In genomic region chr5:145062280-145062679, GRCh38 we compare ENCODE assay signal across 22 cellular contexts.
DNase-seq lines count a peak whose midpoint lies in the region; ATAC-seq, FAIRE-seq and TF ChIP-seq lines count a peak whose summit lies in the region.
"Had no signal": no experiment of that assay in that cellular context is flagged by ENCODE, and none has a peak within 500 bp of the region (broad histone marks: within the 10 kb centered on the region; RNA-seq: fewer than 3 reads in every experiment).

No MANE protein-coding gene starts in this region.

- no peak overlapping the region for H2AFZ ChIP-seq in HepG2 (ENCODE audit: low read length)

- H3K9me3 ChIP-seq in HepG2 (ENCODE audit: low read length) = no peaks in the 10 kb centered on the region
- no peaks in the 10 kb centered on the region for H3K9me3 ChIP-seq in right lobe of liver
- H3K9me3 ChIP-seq in small intestine (ENCODE audit: control insufficient read depth, low read depth) = no peaks in the 10 kb centered on the region
- H3K9me3 ChIP-seq: esophagus squamous epithelium, upper lobe of right lung had no signal

- CTCF ChIA-PET in HepG2 (lab: Yijun Ruan, JAX; ENCODE audit: low intra/inter-chr PET ratio, low total read pairs) = no interaction called here

- H3K27me3 ChIP-seq in HepG2 (ENCODE audit: control insufficient read depth in 1 of 2, insufficient read depth in 2 of 2, low read length in 2 of 2) = no peaks in the 10 kb centered on the region
- no peaks in the 10 kb centered on the region for H3K27me3 ChIP-seq in right lobe of liver
- H3K27me3 ChIP-seq in brain microvascular endothelial cell (replicated peaks) = no peaks in the 10 kb centered on the region
- no peaks in the 10 kb centered on the region for H3K27me3 ChIP-seq in small intestine (ENCODE audit: control insufficient read depth in 2 of 2, insufficient read depth in 2 of 2, low read length in 2 of 2)
- H3K27me3 ChIP-seq: esophagus squamous epithelium, upper lobe of right lung had no signal

- 54% methylated on average over 4 of the region's 4 CpGs for WGBS in HepG2 (ENCODE audit: low lambda C conversion rate)
- WGBS in right lobe of liver (ENCODE audit: insufficient coverage, low coverage, low lambda C conversion rate, missing lambda C conversion rate) = 52% methylated on average over 4 of the region's 4 CpGs
- 83 to 89% (median 88%) methylated on average over 4 of the region's 4 CpGs for WGBS in small intestine, 3 donors

- in situ Hi-C loops in HepG2 (cut with HindIII; ENCODE audit: extremely low pct_ligation_motif_present, low pct_unique_long_range_greater_than_20kb) (no loop called here), brain microvascular endothelial cell (cut with HindIII; ENCODE audit: low pct_ligation_motif_present, low sequenced_read_pairs) (no loop called here)

- TF ChIP-seq EP300 in HepG2 (IDR thresholded peaks at IDR 0.05; ENCODE audit: low read depth in 2 of 2, low read length in 2 of 2) (no peak), HepG2 (CRISPR knock-in tag; IDR thresholded peaks at IDR 0.05; ENCODE audit: borderline replicate concordance) (no peak)

- H3K9ac ChIP-seq in HepG2 (ENCODE audit: insufficient read depth, low read depth, low read length) = no peak overlapping the region

- TF ChIP-seq CTCF in HepG2 (CRISPR knock-in tag; IDR thresholded peaks at IDR 0.05) = no peak
- no peak for TF ChIP-seq CTCF in right lobe of liver (IDR thresholded peaks at IDR 0.05)
- TF ChIP-seq CTCF in brain microvascular endothelial cell (IDR thresholded peaks at IDR 0.05; ENCODE audit: low read depth, low read length, missing control alignments) = no peak

- H3K27ac ChIP-seq in HepG2 (ENCODE audit: extremely low read length, insufficient read depth, low read length) = no peak overlapping the region
- no peak overlapping the region for H3K27ac ChIP-seq in right lobe of liver
- H3K27ac ChIP-seq in brain microvascular endothelial cell = no peak overlapping the region
- H3K27ac ChIP-seq in small intestine (ENCODE audit: low read depth in 1 of 2, low read length in 1 of 2) = no peak overlapping the region
- H3K27ac ChIP-seq: esophagus squamous epithelium, upper lobe of right lung had no signal

- ATAC-seq in HepG2 (no peak), right lobe of liver (no peak), GM21619 (IDR thresholded peaks at IDR 0.05; ENCODE audit: unreplicated experiment) (no peak)
- ATAC-seq: activated CD8-positive, alpha-beta memory T cell treated with anti-CD3 and anti-CD28 coated beads, Interleukin-2, amount 10 ng/mL, durations not matched to agents 7 days and 5 days; upper lobe of right lung had no signal

- FAIRE-seq in HepG2 (lab: Jason Lieb, UNC) (no peak), small intestine (lab: Jason Lieb, UNC) (no peak)
- FAIRE-seq: GM12892, islet of Langerhans had no signal

- H3K4me3 ChIP-seq in HepG2 (replicated peaks in 1 of 3; ENCODE audit: insufficient read depth in 1 of 3, low read depth in 2 of 3, low read length in 3 of 3) (no peak overlapping the region), right lobe of liver (no peak overlapping the region), brain microvascular endothelial cell (ENCODE audit: low read depth, low read length) (no peak overlapping the region), small intestine (ENCODE audit: low read depth in 1 of 2, low read length in 2 of 2) (no peak overlapping the region)
- H3K4me3 ChIP-seq: esophagus squamous epithelium, upper lobe of right lung had no signal

- POLR2A ChIA-PET in HepG2 (lab: Yijun Ruan, JAX) = no interaction called here

- no peaks in the 10 kb centered on the region for H3K79me2 ChIP-seq in HepG2 (ENCODE audit: insufficient read depth, low read length)

- DNase-seq in HepG2 (ENCODE audit: low spot score) (no peak), right lobe of liver (no peak), brain microvascular endothelial cell (peak; percentile 43), kidney tubule cell (ENCODE audit: low spot score) (peak; percentile 89), small intestine (no peak), NCI-H2029 (lab: John Stamatoyannopoulos, UW) (no peak), C1 segment of cervical spinal cord (lab: John Stamatoyannopoulos, UW) (no peak)
- DNase-seq: 8988T; activated CD4-positive, alpha-beta T cell treated with anti-CD3 and anti-CD28 coated beads for 48 hours; activated CD8-positive, alpha-beta memory T cell treated with anti-CD3 and anti-CD28 coated beads, Interleukin-2, amount 10 ng/mL, durations not matched to agents 7 days and 5 days; DMS 273 treated with DMSO at 0.1 percent for 48 hours; esophagus squamous epithelium; head of caudate nucleus; mammary epithelial cell; MV-4-11; naive B cell; NCI-H2081; NK-92 treated with Interleukin-12 subunit alpha and Interleukin-12 subunit beta, amount 100 ng/mL, for 24 hours; upper lobe of right lung had no signal

- TF ChIP-seq RAD21 in HepG2 (CRISPR knock-in tag; IDR thresholded peaks at IDR 0.05) = no peak

- no TSS peak for BruUV-seq in HepG2 (replicated peaks; lab: Mats Ljungman, UMichigan)

- H3K36me3 ChIP-seq in HepG2 (replicated peaks in 1 of 2; ENCODE audit: control insufficient read depth in 1 of 2, insufficient read depth in 2 of 2, low read length in 2 of 2) (no peaks in the 10 kb centered on the region), right lobe of liver (no peaks in the 10 kb centered on the region), brain microvascular endothelial cell (replicated peaks) (no peaks in the 10 kb centered on the region), small intestine (ENCODE audit: control insufficient read depth in 2 of 2, insufficient read depth in 2 of 2, low read length in 2 of 2) (no peaks in the 10 kb centered on the region)
- H3K36me3 ChIP-seq: esophagus squamous epithelium, upper lobe of right lung had no signal

- TF ChIP-seq POLR2A in HepG2 (IDR thresholded peaks at IDR 0.05; ENCODE audit: insufficient read depth in 1 of 2, low read depth in 2 of 2, low read length in 2 of 2) = no peak
- TF ChIP-seq POLR2A in right lobe of liver (IDR thresholded peaks at IDR 0.05) = no peak

- H4K20me1 ChIP-seq in HepG2 (ENCODE audit: insufficient read depth, low read length) = no peaks in the 10 kb centered on the region

- intact Hi-C loops in HepG2 (cut with micrococcal nuclease; ENCODE audit: unreplicated experiment) = no loop called here
- intact Hi-C loops in right lobe of liver (cut with DNase I) = no loop called here

- no peak overlapping the region for H3K4me2 ChIP-seq in HepG2 (ENCODE audit: low read depth, low read length)

- H3K4me1 ChIP-seq in HepG2 (ENCODE audit: insufficient read depth, low read length) (peaks cover 8% of the 10 kb centered on the region; the same call in 1 of the 2 replicates), right lobe of liver (no peaks in the 10 kb centered on the region), small intestine (ENCODE audit: control insufficient read depth in 2 of 2, insufficient read depth in 1 of 2, low read depth in 1 of 2, low read length in 1 of 2) (no peaks in the 10 kb centered on the region)
- H3K4me1 ChIP-seq: esophagus squamous epithelium, upper lobe of right lung had no signal

TF ChIP-seq in HepG2, 621 proteins besides CTCF, POLR2A, EP300 and RAD21:
- TF ChIP-seq SIX4 (CRISPR knock-in tag; IDR thresholded peaks at IDR 0.05) = no peak
- TF ChIP-seq ATF7 (IDR thresholded peaks at IDR 0.05) = peak; percentile 77
- no peak for TF ChIP-seq ATF7 (CRISPR knock-in tag; IDR thresholded peaks at IDR 0.05)

Comparison
In these comparisons a context has a peak if more than half of its experiments do, and no peak if none do; other contexts are left out.
1. DNase-seq: peak in brain microvascular endothelial cell (single experiment) and kidney tubule cell (single experiment); none in HepG2 (single experiment), right lobe of liver (0 of 3), small intestine (single experiment), NCI-H2029 (single experiment) and C1 segment of cervical spinal cord (0 of 14).